ENCODE assay signal across 8 cellular contexts in the genomic region with DNA sequence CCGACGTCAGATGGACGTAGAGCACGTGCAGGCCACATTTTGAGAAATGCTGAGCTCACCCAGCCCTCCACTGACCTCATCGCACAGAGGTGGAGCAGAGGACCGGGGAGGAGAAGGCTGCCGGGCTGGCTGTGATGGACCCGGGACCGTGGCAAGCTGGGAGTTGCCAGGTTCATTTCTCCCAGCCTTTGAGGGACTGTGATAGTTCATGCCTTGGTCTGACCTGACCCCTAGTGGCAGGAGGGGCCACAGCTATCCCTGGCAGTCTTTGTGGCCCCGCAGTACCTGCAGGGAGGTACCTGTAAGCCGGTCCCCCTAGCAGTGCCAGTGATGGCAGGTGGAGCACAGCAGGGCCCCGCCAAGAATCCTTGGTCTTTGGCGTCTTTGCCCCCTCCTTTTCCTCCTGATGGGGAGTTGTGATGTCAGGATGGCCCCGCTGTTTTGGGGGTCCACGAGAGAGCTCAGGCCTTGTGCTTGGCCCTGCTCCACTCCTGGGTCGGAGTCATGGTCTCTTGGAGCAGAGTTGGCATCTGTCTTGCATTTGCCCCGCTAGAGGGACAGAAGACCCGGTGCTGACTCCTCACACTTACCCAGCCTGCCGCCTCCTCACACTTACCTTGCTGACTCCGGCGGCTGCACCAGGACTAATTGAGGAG.
DNase-seq lines count a peak whose midpoint lies in the region; ATAC-seq and TF ChIP-seq lines count a peak whose summit lies in the region.

No MANE protein-coding gene starts in this region.

- no peak for ATAC-seq in HG03439 (IDR thresholded peaks at IDR 0.05; ENCODE audit: unreplicated experiment)

- H3K4me1 ChIP-seq in NT2/D1 (ENCODE audit: insufficient read depth, insufficient read length) = no peaks in the 10 kb centered on the region

- no peaks in the 10 kb centered on the region for H3K9me3 Mint-ChIP-seq in nephron progenitor cell

- H3K27me3 ChIP-seq in NT2/D1 (ENCODE audit: insufficient read depth, insufficient read length) = no peaks in the 10 kb centered on the region

- H3K27me3 Mint-ChIP-seq in nephron progenitor cell (ENCODE audit: low read depth, poor library complexity) = peaks cover 4% of the 10 kb centered on the region

- H3K27ac Mint-ChIP-seq in nephron progenitor cell = no peak overlapping the region

- H3K9me3 ChIP-seq in NT2/D1 (ENCODE audit: insufficient read depth, low read length) = no peaks in the 10 kb centered on the region

- no peak overlapping the region for H3K9ac ChIP-seq in NT2/D1 (ENCODE audit: insufficient read length, low read depth)

- TF ChIP-seq CTCF in AG09319 (IDR thresholded peaks at IDR 0.05; ENCODE audit: low read depth, low read length) = peak; percentile 92
- peak; percentile 57 for TF ChIP-seq CTCF in GM20000 (IDR thresholded peaks at IDR 0.05; ENCODE audit: extremely low read depth, missing control alignments)
- peak; percentile 63 for TF ChIP-seq CTCF in fibroblast of mammary gland (conservative IDR thresholded peaks at IDR 0.05; ENCODE audit: control insufficient read depth, insufficient read depth, low read depth, low read length)
- TF ChIP-seq CTCF in nephron progenitor cell (IDR thresholded peaks at IDR 0.05) = peak; percentile 81

- no peaks in the 10 kb centered on the region for H3K4me1 Mint-ChIP-seq in nephron progenitor cell

- no peak overlapping the region for H3K4me3 Mint-ChIP-seq in nephron progenitor cell

- DNase-seq in AG09319 (ENCODE audit: extremely low read depth, low read depth) = peak; percentile 20
- peak; percentile 79 for DNase-seq in GM20000 (ENCODE audit: low spot score)
- peak; percentile 33 for DNase-seq in NT2/D1 (ENCODE audit: low read depth, low spot score)
- DNase-seq in activated T-cell treated with anti-CD3 and anti-CD28 coated beads for 48 hours (ENCODE audit: low read depth) = peak; percentile 41
- DNase-seq in fibroblast of mammary gland (ENCODE audit: low read depth) = peak; percentile 65
- peak; percentile 74 for DNase-seq in nephron progenitor cell
- peak; percentile 77 for DNase-seq in superior temporal gyrus (ENCODE audit: extremely low spot score)

- no peak overlapping the region for H3K4me3 ChIP-seq in NT2/D1 (ENCODE audit: insufficient read length, low read depth)
- no peak overlapping the region for H3K4me3 ChIP-seq in fibroblast of mammary gland (ENCODE audit: control insufficient read depth, low read depth, low read length)

- H3K36me3 Mint-ChIP-seq in nephron progenitor cell (ENCODE audit: low read depth) = no peaks in the 10 kb centered on the region

- peaks cover 38% of the 10 kb centered on the region for H3K36me3 ChIP-seq in NT2/D1 (ENCODE audit: insufficient read depth, insufficient read length, low read length)

Comparison
In these comparisons a context has a peak if more than half of its experiments do, and no peak if none do; other contexts are left out.
1. DNase-seq: peak in every context shown above with its lines; median percentile 79 in GM20000; 77 in superior temporal gyrus; 74 in nephron progenitor cell; 65 in fibroblast of mammary gland; 41 in activated T-cell treated with anti-CD3 and anti-CD28 coated beads for 48 hours; 33 in NT2/D1; 20 in AG09319.